8 cellular contexts compared by ENCODE assay signal in the genomic region with DNA sequence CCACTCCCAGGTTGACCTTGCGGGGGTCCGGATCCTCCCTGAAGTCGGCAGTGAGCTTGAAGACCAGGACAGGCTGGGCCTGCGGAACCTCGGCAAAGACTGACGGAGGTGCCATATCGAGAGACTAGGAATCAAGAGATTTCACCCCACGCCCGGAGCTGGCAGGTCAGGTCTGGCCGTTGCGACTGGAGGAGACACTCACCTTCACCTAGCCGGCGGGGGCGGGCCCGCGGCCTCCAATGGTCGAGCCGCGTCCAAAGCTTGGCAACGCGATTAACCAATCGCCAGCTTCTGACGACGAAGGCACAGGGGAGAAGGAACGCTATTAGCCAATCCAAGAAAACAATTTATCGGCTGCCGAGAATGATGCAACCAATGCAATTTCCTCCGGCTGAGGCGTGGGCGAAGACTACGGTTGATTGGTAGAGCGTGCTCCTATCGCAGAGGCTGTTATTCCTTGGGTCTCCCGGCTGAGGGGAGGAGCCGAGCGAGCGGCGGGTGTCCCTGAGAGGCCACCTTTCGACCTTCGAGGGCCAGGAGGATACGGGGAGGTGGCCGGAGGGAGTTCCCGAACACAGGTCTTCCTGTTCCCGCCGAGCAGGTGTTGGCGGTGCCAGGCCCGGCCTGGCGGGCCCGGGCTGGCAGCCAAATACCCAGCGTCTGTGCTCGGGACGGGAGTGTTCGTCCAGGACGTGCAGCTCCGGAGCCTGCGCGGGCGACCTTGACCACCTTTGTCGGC. TPM values are rescaled to one million over a fixed set of nuclear protein-coding genes. Genes with fewer than 3 reads are reported as not detected.
A peak's percentile ranks its signal among the peaks of the same experiment; 100 is the strongest.
DNase-seq lines count a peak whose midpoint lies in the region; ATAC-seq and TF ChIP-seq lines count a peak whose summit lies in the region.

A gene (minus strand): TSS at position 174 of the 739 bp plus-strand sequence. CDS start 59 bp downstream, at position 115.

- H3K27me3 Mint-ChIP-seq in CD8-positive, alpha-beta memory T cell = peaks cover 0 to 4% of the 10 kb centered on the region in 2 donors

- H3K36me3 ChIP-seq in CD8-positive, alpha-beta memory T cell (ENCODE audit: insufficient read depth, low read length) = no peaks in the 10 kb centered on the region
- peaks cover 6% of the 10 kb centered on the region for H3K36me3 ChIP-seq in lower lobe of right lung

- POLR2A ChIA-PET in CD8-positive, alpha-beta memory T cell (lab: Charles Lee) = interaction anchor here (1.4 to 1.6 kb wide), 3 partner anchors 188 to 302 kb away, joined by 4 to 14 read pairs (median 7); a partner anchor contains a TSS

- DNase-seq in CD8-positive, alpha-beta memory T cell = peak; percentile 88 to 95 (median 94)
- peak; percentile 96 for DNase-seq in HS-5 (ENCODE audit: low read depth)
- DNase-seq in NK-92 treated with Interleukin-12 subunit alpha and Interleukin-12 subunit beta, amount 100 ng/mL, for 24 hours (lab: John Stamatoyannopoulos, UW) = peak; percentile 93
- peak; percentile 95 for DNase-seq in activated CD8-positive, alpha-beta memory T cell treated with anti-CD3 and anti-CD28 coated beads for 24 hours
- DNase-seq in effector CD4-positive, alpha-beta T cell = peak; percentile 91
- DNase-seq in lower lobe of right lung = peak; percentile 96
- peak; percentile 87 to 97 (median 94) for DNase-seq in stimulated activated CD4-positive, alpha-beta T cell treated with anti-CD3 and anti-CD28 coated beads, TNF-alpha, amount 100 ng/mL, for 24 hours (ENCODE audit: low read depth in 3 of 3)

- H3K9me3 ChIP-seq in CD8-positive, alpha-beta memory T cell (ENCODE audit: low read length) = no peaks in the 10 kb centered on the region
- no peaks in the 10 kb centered on the region for H3K9me3 ChIP-seq in lower lobe of right lung

- peak within 1 kb of the TSS; percentile 91 to 98 (median 96) for H3K27ac Mint-ChIP-seq in CD8-positive, alpha-beta memory T cell

- CTCF ChIA-PET in CD8-positive, alpha-beta memory T cell (lab: Charles Lee) = interaction anchor here (0.8 to 2.1 kb wide), 5 partner anchors 37 to 223 kb away, joined by 3 to 6 read pairs (median 3); no protein-coding TSS in a partner anchor

- peak within 1 kb of the TSS; percentile 79 for H3K27ac ChIP-seq in CD8-positive, alpha-beta memory T cell (ENCODE audit: low read depth, low read length)
- H3K27ac ChIP-seq in lower lobe of right lung = peak within 1 kb of the TSS; percentile 88

- H3K4me1 Mint-ChIP-seq in CD8-positive, alpha-beta memory T cell = peaks cover 33 to 48% (median 43%) of the 10 kb centered on the region in 3 donors

- peak within 1 kb of the TSS; percentile 93 to 99 (median 98) for H3K4me3 Mint-ChIP-seq in CD8-positive, alpha-beta memory T cell

- H3K4me1 ChIP-seq in CD8-positive, alpha-beta memory T cell (ENCODE audit: insufficient read depth, low read length) = peaks cover 18% of the 10 kb centered on the region
- H3K4me1 ChIP-seq in lower lobe of right lung = peaks cover 19% of the 10 kb centered on the region

- H3K4me3 ChIP-seq in CD8-positive, alpha-beta memory T cell (ENCODE audit: low read length) = peak within 1 kb of the TSS; percentile 89
- H3K4me3 ChIP-seq in lower lobe of right lung = peak within 1 kb of the TSS; percentile 86

- TF ChIP-seq CTCF in lower lobe of right lung (IDR thresholded peaks at IDR 0.05) = no peak

- H3K9me3 Mint-ChIP-seq in CD8-positive, alpha-beta memory T cell = no peaks in the 10 kb centered on the region

- H3K27me3 ChIP-seq in CD8-positive, alpha-beta memory T cell (ENCODE audit: insufficient read depth, low read length, poor library complexity, severe bottlenecking) = no peaks in the 10 kb centered on the region
- no peaks in the 10 kb centered on the region for H3K27me3 ChIP-seq in lower lobe of right lung (ENCODE audit: low read depth)

- intact Hi-C loops in lower lobe of right lung (cut with DNase I) = no loop called here

- ATAC-seq in GM19468 (IDR thresholded peaks at IDR 0.05; ENCODE audit: extremely low read depth, unreplicated experiment) (peak; percentile 97), lower lobe of right lung (peak; percentile 99)

- H3K36me3 Mint-ChIP-seq in CD8-positive, alpha-beta memory T cell = peaks cover 0 to 20% (median 3%) of the 10 kb centered on the region in 3 donors

RNA-seq across cellular contexts. Expression of the gene that starts here (rescaled TPM):
- total RNA-seq in CD8-positive, alpha-beta memory T cell = 10 to 100 TPM; 32.9 to 33.4 TPM
- polyA plus RNA-seq in CD8-positive, alpha-beta memory T cell = 24.6 TPM
- 16.9 TPM for total RNA-seq in lower lobe of right lung

Comparison
In these comparisons a context has a peak if more than half of its experiments do, and no peak if none do; other contexts are left out.
1. Peak in every context shown above with its lines: DNase-seq, ATAC-seq, H3K4me3 ChIP-seq and H3K27ac ChIP-seq.